ENCODE assay signal across 22 cellular contexts in genomic region chr12:131230340-131231099, GRCh38.
DNase-seq lines count a peak whose midpoint lies in the region; ATAC-seq and TF ChIP-seq lines count a peak whose summit lies in the region.
"Had no signal": no experiment of that assay in that cellular context is flagged by ENCODE, and none has a peak within 500 bp of the region (broad histone marks: within the 10 kb centered on the region; RNA-seq: fewer than 3 reads in every experiment).

No MANE protein-coding gene starts in this region.

- no peak overlapping the region for H3K4me3 Mint-ChIP-seq in T-helper 17 cell
- H3K4me3 Mint-ChIP-seq: CD4-positive, alpha-beta T cell; HFFc6; T-helper 1 cell treated with Interleukin-12 subunit alpha and Interleukin-12 subunit beta and Interleukin-4 antibody, amounts not matched to agents 30 μg/mL and 1 μg/mL, for 36 hours had no signal

- TF ChIP-seq CTCF in NB4 (IDR thresholded peaks at IDR 0.05; ENCODE audit: low read depth, low read length) (no peak), hepatocyte (IDR thresholded peaks at IDR 0.05; ENCODE audit: poor library complexity) (no peak), uterus (IDR thresholded peaks at IDR 0.05) (no peak)

- peaks cover 4% of the 10 kb centered on the region for H3K4me1 Mint-ChIP-seq in T-helper 17 cell

- H3K9me3 ChIP-seq in hepatocyte (ENCODE audit: low read depth) (no peaks in the 10 kb centered on the region), T-helper 17 cell (ENCODE audit: control insufficient read depth, low read length, poor library complexity, severe bottlenecking) (no peaks in the 10 kb centered on the region), uterus (no peaks in the 10 kb centered on the region)
- H3K9me3 ChIP-seq: SJSA1 had no signal

- no peaks in the 10 kb centered on the region for H4K20me1 ChIP-seq in hepatocyte (ENCODE audit: insufficient read depth, poor library complexity, severe bottlenecking)

- H3K79me2 ChIP-seq in hepatocyte, result no peaks in the 10 kb centered on the region

- H3K4me1 ChIP-seq in hepatocyte (ENCODE audit: insufficient read depth), result peaks cover 18% of the 10 kb centered on the region
- H3K4me1 ChIP-seq in uterus, result peaks cover 0 to 5% of the 10 kb centered on the region in 2 donors
- H3K4me1 ChIP-seq: SJSA1 had no signal

- H3K4me3 ChIP-seq in NB4 (ENCODE audit: low read depth, low read length), result no peak overlapping the region
- H3K4me3 ChIP-seq in hepatocyte, result no peak overlapping the region
- H3K4me3 ChIP-seq in uterus, result no peak overlapping the region
- H3K4me3 ChIP-seq: esophagus muscularis mucosa, SJSA1, upper lobe of left lung had no signal

- intact Hi-C loops in sciatic nerve (cut with DNase I) (no loop called here), uterus (cut with DNase I; ENCODE audit: low total_unique reads) (no loop called here)

- no peak for TF ChIP-seq POLR2A in NB4 (IDR thresholded peaks at IDR 0.05; ENCODE audit: extremely low read depth, insufficient read length)
- no peak for TF ChIP-seq POLR2A in uterus (IDR thresholded peaks at IDR 0.05)

- no peaks in the 10 kb centered on the region for H3K36me3 ChIP-seq in hepatocyte (replicated peaks; ENCODE audit: insufficient read depth, low read depth)
- H3K36me3 ChIP-seq in uterus, result no peaks in the 10 kb centered on the region
- H3K36me3 ChIP-seq: esophagus muscularis mucosa, SJSA1, upper lobe of left lung had no signal

- H3K36me3 Mint-ChIP-seq in T-helper 17 cell (ENCODE audit: low read depth), result no peaks in the 10 kb centered on the region
- H3K36me3 Mint-ChIP-seq: activated naive CD8-positive, alpha-beta T cell treated with anti-CD3 and anti-CD28 coated beads, Interleukin-2, amount 10 ng/mL, durations not matched to agents 7 days and 5 days had no signal

- no peaks in the 10 kb centered on the region for H3K9me2 ChIP-seq in hepatocyte (replicated peaks; ENCODE audit: insufficient read depth)

- peak overlapping the region; percentile 68 for H3K4me2 ChIP-seq in hepatocyte

- ATAC-seq in sciatic nerve (peak; percentile 17), T-helper 17 cell (no peak)
- ATAC-seq: PC-3 had no signal

- DNase-seq in CD1c-positive myeloid dendritic cell (ENCODE audit: extremely low spot score) (peak; percentile 5), NB4 (ENCODE audit: low read depth) (peak; percentile 33), hepatocyte (ENCODE audit: low spot score) (no peak), sciatic nerve (ENCODE audit: low spot score) (no peak), T-helper 17 cell (no peak), 8988T (no peak), uterus (no peak)
- DNase-seq: activated CD4-positive, alpha-beta T cell treated with anti-CD3 and anti-CD28 coated beads, Interleukin-2, amount 50 U/mL, for 48 hours; activated CD4-positive, CD25-positive, alpha-beta regulatory T cell; activated CD8-positive, alpha-beta memory T cell treated with anti-CD3 and anti-CD28 coated beads, Interleukin-2, amount 50 U/mL, for 48 hours; activated naive CD8-positive, alpha-beta T cell treated with anti-CD3 and anti-CD28 coated beads, Interleukin-2, amount 10 ng/mL, durations not matched to agents 7 days and 5 days; CD4-positive, alpha-beta T cell; effector memory CD4-positive, alpha-beta T cell; HFFc6; NCI-H1105 treated with DMSO at 0.1 percent for 48 hours; NCI-H2081; PC-3; stimulated activated CD8-positive, alpha-beta memory T cell treated with anti-CD3 and anti-CD28 coated beads, Interleukin-4, amount 100 ng/mL, for 48 hours; upper lobe of left lung had no signal

- H3K27ac ChIP-seq in hepatocyte (no peak overlapping the region), uterus (no peak overlapping the region)
- H3K27ac ChIP-seq: SJSA1 had no signal

- no peak overlapping the region for H3K27ac Mint-ChIP-seq in T-helper 17 cell
- H3K27ac Mint-ChIP-seq: activated naive CD8-positive, alpha-beta T cell treated with anti-CD3 and anti-CD28 coated beads, Interleukin-2, amount 10 ng/mL, durations not matched to agents 7 days and 5 days; CD4-positive, alpha-beta T cell; HFFc6; T-helper 1 cell treated with Interleukin-12 subunit alpha and Interleukin-12 subunit beta and Interleukin-4 antibody, amounts not matched to agents 30 μg/mL and 1 μg/mL, for 36 hours had no signal

- H3K27me3 ChIP-seq in hepatocyte, result no peaks in the 10 kb centered on the region
- no peaks in the 10 kb centered on the region for H3K27me3 ChIP-seq in uterus
- H3K27me3 ChIP-seq: SJSA1 had no signal

- H2AFZ ChIP-seq in hepatocyte, result no peak overlapping the region

- 78% methylated on average over 17 of the region's 17 CpGs for WGBS in hepatocyte (ENCODE audit: low lambda C conversion rate, missing lambda C conversion rate)

- peaks cover 32% of the 10 kb centered on the region for H3K27me3 Mint-ChIP-seq in T-helper 17 cell

Comparison
In these comparisons a context has a peak if more than half of its experiments do, and no peak if none do; other contexts are left out.
1. DNase-seq: peak in CD1c-positive myeloid dendritic cell (single experiment) and NB4 (single experiment); none in hepatocyte (single experiment), sciatic nerve (single experiment), T-helper 17 cell (0 of 3), 8988T (single experiment) and uterus (0 of 2).